ENCODE assay signal across 1 cellular context in the genomic region with DNA sequence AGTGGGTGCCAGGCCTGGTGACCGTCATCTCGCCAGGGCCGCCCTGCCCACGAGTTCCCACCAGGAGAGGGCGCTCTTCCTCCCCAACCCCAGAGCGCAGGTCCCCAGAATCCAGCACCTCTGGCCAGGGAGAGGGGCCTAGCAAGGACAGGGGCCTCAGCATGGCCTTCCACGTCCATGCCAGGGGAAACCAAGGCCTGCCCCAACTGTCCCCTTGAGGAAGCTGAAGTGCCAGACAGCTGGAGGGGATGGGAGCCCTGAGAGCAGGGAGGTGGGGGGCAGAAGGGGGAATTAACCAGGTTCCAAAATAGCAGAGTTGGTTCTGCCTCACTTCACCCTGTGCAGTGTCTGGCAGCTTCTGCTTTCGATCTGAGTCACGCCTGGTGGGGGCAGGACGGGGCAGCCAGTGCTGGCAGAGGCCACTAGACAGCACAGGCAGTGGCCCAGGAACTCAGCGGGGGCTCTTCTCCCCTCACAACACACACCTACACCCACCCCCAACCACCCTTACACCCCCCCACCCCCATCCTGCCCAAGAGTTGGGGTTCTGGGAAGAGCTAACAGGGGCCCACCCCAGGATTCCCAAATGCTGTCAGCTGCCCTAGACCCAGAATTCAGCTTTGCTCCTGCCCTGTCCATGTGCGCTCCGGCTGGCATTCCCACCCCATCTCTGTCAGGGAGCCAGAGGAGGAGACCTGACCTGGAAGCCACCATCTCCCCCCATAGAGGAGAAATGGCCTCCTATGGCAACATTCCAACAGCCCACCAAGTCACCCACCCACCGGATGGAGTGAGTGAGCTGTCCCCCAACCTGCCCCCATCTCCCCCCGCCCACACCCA.
A peak's percentile ranks its signal among the peaks of the same experiment; 100 is the strongest.
TF ChIP-seq lines count a peak whose summit lies in the region.

No MANE protein-coding gene starts in this region.

TF ChIP-seq in HepG2, 621 proteins besides CTCF, POLR2A, EP300 and RAD21 (continued from another document and continues in another):
- TF ChIP-seq, protein P1, sequence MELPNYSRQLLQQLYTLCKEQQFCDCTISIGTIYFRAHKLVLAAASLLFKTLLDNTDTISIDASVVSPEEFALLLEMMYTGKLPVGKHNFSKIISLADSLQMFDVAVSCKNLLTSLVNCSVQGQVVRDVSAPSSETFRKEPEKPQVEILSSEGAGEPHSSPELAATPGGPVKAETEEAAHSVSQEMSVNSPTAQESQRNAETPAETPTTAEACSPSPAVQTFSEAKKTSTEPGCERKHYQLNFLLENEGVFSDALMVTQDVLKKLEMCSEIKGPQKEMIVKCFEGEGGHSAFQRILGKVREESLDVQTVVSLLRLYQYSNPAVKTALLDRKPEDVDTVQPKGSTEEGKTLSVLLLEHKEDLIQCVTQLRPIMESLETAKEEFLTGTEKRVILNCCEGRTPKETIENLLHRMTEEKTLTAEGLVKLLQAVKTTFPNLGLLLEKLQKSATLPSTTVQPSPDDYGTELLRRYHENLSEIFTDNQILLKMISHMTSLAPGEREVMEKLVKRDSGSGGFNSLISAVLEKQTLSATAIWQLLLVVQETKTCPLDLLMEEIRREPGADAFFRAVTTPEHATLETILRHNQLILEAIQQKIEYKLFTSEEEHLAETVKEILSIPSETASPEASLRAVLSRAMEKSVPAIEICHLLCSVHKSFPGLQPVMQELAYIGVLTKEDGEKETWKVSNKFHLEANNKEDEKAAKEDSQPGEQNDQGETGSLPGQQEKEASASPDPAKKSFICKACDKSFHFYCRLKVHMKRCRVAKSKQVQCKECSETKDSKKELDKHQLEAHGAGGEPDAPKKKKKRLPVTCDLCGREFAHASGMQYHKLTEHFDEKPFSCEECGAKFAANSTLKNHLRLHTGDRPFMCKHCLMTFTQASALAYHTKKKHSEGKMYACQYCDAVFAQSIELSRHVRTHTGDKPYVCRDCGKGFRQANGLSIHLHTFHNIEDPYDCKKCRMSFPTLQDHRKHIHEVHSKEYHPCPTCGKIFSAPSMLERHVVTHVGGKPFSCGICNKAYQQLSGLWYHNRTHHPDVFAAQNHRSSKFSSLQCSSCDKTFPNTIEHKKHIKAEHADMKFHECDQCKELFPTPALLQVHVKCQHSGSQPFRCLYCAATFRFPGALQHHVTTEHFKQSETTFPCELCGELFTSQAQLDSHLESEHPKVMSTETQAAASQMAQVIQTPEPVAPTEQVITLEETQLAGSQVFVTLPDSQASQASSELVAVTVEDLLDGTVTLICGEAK (IDR thresholded peaks at IDR 0.05) = no peak
- TF ChIP-seq, protein P1 (CRISPR knock-in tag; IDR thresholded peaks at IDR 0.05) = no peak
- TF ChIP-seq SOX5 (CRISPR knock-in tag; IDR thresholded peaks at IDR 0.05; ENCODE audit: borderline replicate concordance) (0 out of 2 replicates have a peak, but pooled peaks have one; percentile 7), GATAD1 (CRISPR knock-in tag; IDR thresholded peaks at IDR 0.05) (0 out of 2 replicates have a peak, but pooled peaks have one; percentile 27), ZNF335 (CRISPR knock-in tag; IDR thresholded peaks at IDR 0.05) (no peak), AKAP8 (CRISPR knock-in tag; IDR thresholded peaks at IDR 0.05) (no peak), ZZZ3 (CRISPR knock-in tag; IDR thresholded peaks at IDR 0.05; ENCODE audit: borderline replicate concordance) (no peak), GTF3A (CRISPR knock-in tag; conservative IDR thresholded peaks at IDR 0.05) (no peak), ZNF383 (CRISPR knock-in tag; IDR thresholded peaks at IDR 0.05; ENCODE audit: borderline replicate concordance) (no peak), ZFP37 (CRISPR knock-in tag; IDR thresholded peaks at IDR 0.05; ENCODE audit: borderline replicate concordance) (no peak), ZNF512 (CRISPR knock-in tag; IDR thresholded peaks at IDR 0.05) (no peak), THYN1 (CRISPR knock-in tag; IDR thresholded peaks at IDR 0.05; ENCODE audit: borderline replicate concordance, low read depth) (no peak), ZNF17 (CRISPR knock-in tag; IDR thresholded peaks at IDR 0.05) (no peak), ZBED4 (CRISPR knock-in tag; IDR thresholded peaks at IDR 0.05; ENCODE audit: borderline replicate concordance) (no peak), ZNF260 (CRISPR knock-in tag; IDR thresholded peaks at IDR 0.05; ENCODE audit: borderline replicate concordance, low read depth) (no peak), SIN3B (IDR thresholded peaks at IDR 0.05; ENCODE audit: low read length) (no peak), CBX5 (CRISPR knock-in tag; IDR thresholded peaks at IDR 0.05; ENCODE audit: borderline replicate concordance) (peak; percentile 57; the same call in 1 of the 2 replicates), FOXC1 (CRISPR knock-in tag; IDR thresholded peaks at IDR 0.05; ENCODE audit: borderline replicate concordance) (no peak), MBNL3 (CRISPR knock-in tag; conservative IDR thresholded peaks at IDR 0.05) (no peak), RFXAP (CRISPR knock-in tag; IDR thresholded peaks at IDR 0.05; ENCODE audit: borderline replicate concordance) (no peak), ZNF382 (CRISPR knock-in tag; IDR thresholded peaks at IDR 0.05; ENCODE audit: borderline replicate concordance) (no peak), ZNF337 (CRISPR knock-in tag; IDR thresholded peaks at IDR 0.05; ENCODE audit: borderline replicate concordance, low read depth) (no peak), PAWR (CRISPR knock-in tag; IDR thresholded peaks at IDR 0.05; ENCODE audit: borderline replicate concordance) (no peak), SMAD3 (CRISPR knock-in tag; IDR thresholded peaks at IDR 0.05) (no peak), TBX3 (IDR thresholded peaks at IDR 0.05; ENCODE audit: borderline replicate concordance) (no peak), ZNF34 (CRISPR knock-in tag; IDR thresholded peaks at IDR 0.05; ENCODE audit: borderline replicate concordance) (0 out of 2 replicates have a peak, but pooled peaks have one; percentile 17), NFRKB (IDR thresholded peaks at IDR 0.05) (no peak), MIER2 (CRISPR knock-in tag; IDR thresholded peaks at IDR 0.05) (0 out of 2 replicates have a peak, but pooled peaks have one; percentile 29)
- TF ChIP-seq, protein P2, sequence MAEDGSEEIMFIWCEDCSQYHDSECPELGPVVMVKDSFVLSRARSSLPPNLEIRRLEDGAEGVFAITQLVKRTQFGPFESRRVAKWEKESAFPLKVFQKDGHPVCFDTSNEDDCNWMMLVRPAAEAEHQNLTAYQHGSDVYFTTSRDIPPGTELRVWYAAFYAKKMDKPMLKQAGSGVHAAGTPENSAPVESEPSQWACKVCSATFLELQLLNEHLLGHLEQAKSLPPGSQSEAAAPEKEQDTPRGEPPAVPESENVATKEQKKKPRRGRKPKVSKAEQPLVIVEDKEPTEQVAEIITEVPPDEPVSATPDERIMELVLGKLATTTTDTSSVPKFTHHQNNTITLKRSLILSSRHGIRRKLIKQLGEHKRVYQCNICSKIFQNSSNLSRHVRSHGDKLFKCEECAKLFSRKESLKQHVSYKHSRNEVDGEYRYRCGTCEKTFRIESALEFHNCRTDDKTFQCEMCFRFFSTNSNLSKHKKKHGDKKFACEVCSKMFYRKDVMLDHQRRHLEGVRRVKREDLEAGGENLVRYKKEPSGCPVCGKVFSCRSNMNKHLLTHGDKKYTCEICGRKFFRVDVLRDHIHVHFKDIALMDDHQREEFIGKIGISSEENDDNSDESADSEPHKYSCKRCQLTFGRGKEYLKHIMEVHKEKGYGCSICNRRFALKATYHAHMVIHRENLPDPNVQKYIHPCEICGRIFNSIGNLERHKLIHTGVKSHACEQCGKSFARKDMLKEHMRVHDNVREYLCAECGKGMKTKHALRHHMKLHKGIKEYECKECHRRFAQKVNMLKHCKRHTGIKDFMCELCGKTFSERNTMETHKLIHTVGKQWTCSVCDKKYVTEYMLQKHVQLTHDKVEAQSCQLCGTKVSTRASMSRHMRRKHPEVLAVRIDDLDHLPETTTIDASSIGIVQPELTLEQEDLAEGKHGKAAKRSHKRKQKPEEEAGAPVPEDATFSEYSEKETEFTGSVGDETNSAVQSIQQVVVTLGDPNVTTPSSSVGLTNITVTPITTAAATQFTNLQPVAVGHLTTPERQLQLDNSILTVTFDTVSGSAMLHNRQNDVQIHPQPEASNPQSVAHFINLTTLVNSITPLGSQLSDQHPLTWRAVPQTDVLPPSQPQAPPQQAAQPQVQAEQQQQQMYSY (CRISPR knock-in tag; IDR thresholded peaks at IDR 0.05) = no peak
- TF ChIP-seq, protein P3, sequence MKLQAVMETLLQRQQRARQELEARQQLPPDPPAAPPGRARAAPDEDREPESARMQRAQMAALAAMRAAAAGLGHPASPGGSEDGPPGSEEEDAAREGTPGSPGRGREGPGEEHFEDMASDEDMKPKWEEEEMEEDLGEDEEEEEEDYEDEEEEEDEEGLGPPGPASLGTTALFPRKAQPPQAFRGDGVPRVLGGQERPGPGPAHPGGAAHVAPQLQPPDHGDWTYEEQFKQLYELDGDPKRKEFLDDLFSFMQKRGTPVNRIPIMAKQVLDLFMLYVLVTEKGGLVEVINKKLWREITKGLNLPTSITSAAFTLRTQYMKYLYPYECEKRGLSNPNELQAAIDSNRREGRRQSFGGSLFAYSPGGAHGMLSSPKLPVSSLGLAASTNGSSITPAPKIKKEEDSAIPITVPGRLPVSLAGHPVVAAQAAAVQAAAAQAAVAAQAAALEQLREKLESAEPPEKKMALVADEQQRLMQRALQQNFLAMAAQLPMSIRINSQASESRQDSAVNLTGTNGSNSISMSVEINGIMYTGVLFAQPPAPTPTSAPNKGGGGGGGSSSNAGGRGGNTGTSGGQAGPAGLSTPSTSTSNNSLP (IDR thresholded peaks at IDR 0.05; ENCODE audit: low read depth, low read length) = no peak
- TF ChIP-seq, protein P4, sequence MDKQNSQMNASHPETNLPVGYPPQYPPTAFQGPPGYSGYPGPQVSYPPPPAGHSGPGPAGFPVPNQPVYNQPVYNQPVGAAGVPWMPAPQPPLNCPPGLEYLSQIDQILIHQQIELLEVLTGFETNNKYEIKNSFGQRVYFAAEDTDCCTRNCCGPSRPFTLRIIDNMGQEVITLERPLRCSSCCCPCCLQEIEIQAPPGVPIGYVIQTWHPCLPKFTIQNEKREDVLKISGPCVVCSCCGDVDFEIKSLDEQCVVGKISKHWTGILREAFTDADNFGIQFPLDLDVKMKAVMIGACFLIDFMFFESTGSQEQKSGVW (CRISPR knock-in tag; IDR thresholded peaks at IDR 0.05; ENCODE audit: borderline replicate concordance) = no peak
